Comparison of ENCODE assay signal across 20 cellular contexts in the genomic region with DNA sequence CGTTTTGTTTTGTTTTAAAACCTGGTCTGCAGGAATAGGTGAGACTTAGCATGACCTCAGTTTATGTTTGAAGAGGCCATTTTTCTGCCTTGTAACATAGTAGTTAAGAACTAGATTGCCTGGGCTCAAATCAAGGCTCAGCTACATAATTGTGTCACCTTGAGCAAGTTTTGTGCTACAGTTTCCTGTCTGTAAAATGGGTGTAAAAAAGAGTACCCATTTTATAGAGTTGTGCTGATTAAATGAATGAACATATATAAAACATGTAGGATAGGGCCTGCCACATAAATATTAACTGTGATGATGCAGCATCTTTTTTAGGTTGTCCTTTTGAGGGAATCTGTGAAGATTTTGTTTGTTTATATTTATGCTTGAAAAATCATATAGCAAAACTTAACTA. TPM values are rescaled to one million over a fixed set of nuclear protein-coding genes. Genes with fewer than 3 reads are reported as not detected.
DNase-seq lines count a peak whose midpoint lies in the region; ATAC-seq and TF ChIP-seq lines count a peak whose summit lies in the region.
"Had no signal": no experiment of that assay in that cellular context is flagged by ENCODE, and none has a peak within 500 bp of the region (broad histone marks: within the 10 kb centered on the region; RNA-seq: fewer than 3 reads in every experiment).

No MANE protein-coding gene starts in this region.

- TF ChIP-seq POLR2A in ovary (IDR thresholded peaks at IDR 0.05) = no peak

- H3K4me3 Mint-ChIP-seq in CD8-positive, alpha-beta T cell = peak overlapping the region; percentile 44
- H3K4me3 Mint-ChIP-seq in T-helper 2 cell treated with Interferon-gamma antibody and Interleukin-4, amounts not matched to agents 5 μg/mL and 100 μg/mL, for 36 hours = peak overlapping the region; percentile 21
- H3K4me3 Mint-ChIP-seq in central memory CD8-positive, alpha-beta T cell = peak overlapping the region; percentile 44
- H3K4me3 Mint-ChIP-seq: nephron progenitor cell had no signal

- H3K4me1 Mint-ChIP-seq in CD8-positive, alpha-beta T cell (ENCODE audit: low read depth) = peaks cover 76% of the 10 kb centered on the region
- H3K4me1 Mint-ChIP-seq in T-helper 2 cell treated with Interferon-gamma antibody and Interleukin-4, amounts not matched to agents 5 μg/mL and 100 μg/mL, for 36 hours (ENCODE audit: low read depth) = peaks cover 33% of the 10 kb centered on the region
- H3K4me1 Mint-ChIP-seq in central memory CD8-positive, alpha-beta T cell = peaks cover 39% of the 10 kb centered on the region

- intact Hi-C loops in CD8-positive, alpha-beta T cell (cut with DNase I, micrococcal nuclease) = loop anchor here (5.0 to 10.0 kb wide), 3 partner anchors 235 to 835 kb away; a partner anchor contains a TSS
- intact Hi-C loops in PC-3 (cut with micrococcal nuclease) = loop anchor here (5.0 to 10.0 kb wide), 2 partner anchors 33 to 185 kb away; a partner anchor contains a TSS
- intact Hi-C loops in ovary (cut with DNase I) = loop anchor here in 2 of 4 donors (10.0 kb wide), 3 partner anchors 55 to 835 kb away; a partner anchor contains a TSS
- intact Hi-C loops in dorsolateral prefrontal cortex (cut with DNase I) = loop anchor here (10.0 kb wide), 2 partner anchors 145 to 835 kb away; a partner anchor contains a TSS

- DNase-seq in CD8-positive, alpha-beta T cell = no peak
- no peak for DNase-seq in T-helper 2 cell treated with Interferon-gamma antibody and Interleukin-4, amounts not matched to agents 5 μg/mL and 100 μg/mL, for 36 hours (ENCODE audit: low spot score)
- DNase-seq in central memory CD8-positive, alpha-beta T cell (ENCODE audit: low spot score in 2 of 2) = no peak
- DNase-seq in PC-3 (no peak), ovary (no peak), dorsolateral prefrontal cortex (no peak), GM23248 (no peak)
- DNase-seq: activated CD4-positive, alpha-beta T cell treated with anti-CD3 and anti-CD28 coated beads, Interleukin-2, amount 50 U/mL, for 1 hour; activated effector memory CD4-positive, alpha-beta T cell treated with anti-CD3 and anti-CD28 coated beads, Interleukin-2, amount 50 U/mL, for 16 hours; AML-193; hippocampal formation; KG1; mesendoderm; NCI-H1105 treated with DMSO at 0.1 percent for 48 hours; NCI-H748 treated with DMSO at 0.1 percent for 48 hours; nephron progenitor cell; SK-N-SH; stimulated activated CD8-positive, alpha-beta memory T cell treated with anti-CD3 and anti-CD28 coated beads, Interleukin-4, amount 100 ng/mL, for 48 hours had no signal

- POLR2A ChIA-PET in CD8-positive, alpha-beta T cell (lab: Charles Lee) = interaction anchor here (0.9 kb wide), 1 partner anchor 190 kb away, joined by 3 read pairs; a partner anchor contains a TSS
- POLR2A ChIA-PET in PC-3 (lab: Charles Lee; ENCODE audit: unreplicated experiment) = no interaction called here

- BruUV-seq in PC-3 (replicated peaks; lab: Mats Ljungman, UMichigan) = no TSS peak

- no peaks in the 10 kb centered on the region for H3F3A ChIP-seq in PC-3 (ENCODE audit: low read length, unreplicated experiment)
- H3F3A ChIP-seq in GM23248 (ENCODE audit: insufficient read depth) = peaks cover 26% of the 10 kb centered on the region

- peak overlapping the region in 7 of 11 experiments; percentile 7 to 92 (median 28); a peak in 7 of 22 replicates for H3K4me2 ChIP-seq in BLaER1 treated with 17β-estradiol and CSF1 and Interleukin-3, amounts not matched to agents 10 nM and 100 nM
- H3K4me2 ChIP-seq in PC-3 (ENCODE audit: low read length) (no peak overlapping the region), GM23248 (ENCODE audit: unreplicated experiment) (no peak overlapping the region)
- H3K4me2 ChIP-seq: SK-N-SH had no signal

- H3K4me3 ChIP-seq in BLaER1 treated with 17β-estradiol and CSF1 and Interleukin-3, amounts not matched to agents 10 nM and 100 nM = no peak overlapping the region
- no peak overlapping the region for H3K4me3 ChIP-seq in CD8-positive, alpha-beta T cell (ENCODE audit: low read depth, low read length)
- H3K4me3 ChIP-seq in PC-3 (ENCODE audit: low read length) (no peak overlapping the region), ovary (no peak overlapping the region), dorsolateral prefrontal cortex (no peak overlapping the region), GM23248 (no peak overlapping the region)
- H3K4me3 ChIP-seq: coronary artery had no signal

- in situ Hi-C loops in GM23248 (cut with MboI) = loop anchor here (10.0 kb wide), 1 partner anchor 185 kb away; no protein-coding TSS in a partner anchor

- H3K36me3 ChIP-seq in BLaER1 treated with 17β-estradiol and CSF1 and Interleukin-3, amounts not matched to agents 10 nM and 100 nM = peaks cover 31 to 79% (median 46%) of the 10 kb centered on the region in 11 experiments
- H3K36me3 ChIP-seq in CD8-positive, alpha-beta T cell (ENCODE audit: insufficient read depth, low read length) = peaks cover 4% of the 10 kb centered on the region
- H3K36me3 ChIP-seq in PC-3 (ENCODE audit: low read depth, low read length) = no peaks in the 10 kb centered on the region
- H3K36me3 ChIP-seq in ovary = no peaks in the 10 kb centered on the region
- 0 out of 2 replicates have a peak, but pooled peaks cover 3% of the 10 kb centered on the region for H3K36me3 ChIP-seq in GM23248 (ENCODE audit: low read depth)

- no peak overlapping the region for H2AFZ ChIP-seq in PC-3 (ENCODE audit: low read length)
- no peak overlapping the region for H2AFZ ChIP-seq in GM23248

- H3K4me1 ChIP-seq in BLaER1 treated with 17β-estradiol and CSF1 and Interleukin-3, amounts not matched to agents 10 nM and 100 nM = peaks cover 22 to 85% (median 39%) of the 10 kb centered on the region in 10 experiments
- peaks cover 38% of the 10 kb centered on the region for H3K4me1 ChIP-seq in CD8-positive, alpha-beta T cell (ENCODE audit: insufficient read depth, low read length)
- H3K4me1 ChIP-seq in PC-3 (ENCODE audit: insufficient read depth, low read length) = peaks cover 9% of the 10 kb centered on the region; the same call in 1 of the 2 replicates
- peaks cover 6% of the 10 kb centered on the region for H3K4me1 ChIP-seq in ovary (ENCODE audit: insufficient read depth)
- peaks cover 36% of the 10 kb centered on the region for H3K4me1 ChIP-seq in GM23248 (ENCODE audit: insufficient read depth)

- no peak for TF ChIP-seq EP300 in ovary (IDR thresholded peaks at IDR 0.05)

- H3K27ac Mint-ChIP-seq in CD8-positive, alpha-beta T cell = peak overlapping the region; percentile 49
- peak overlapping the region; percentile 7 for H3K27ac Mint-ChIP-seq in T-helper 2 cell treated with Interferon-gamma antibody and Interleukin-4, amounts not matched to agents 5 μg/mL and 100 μg/mL, for 36 hours
- peak overlapping the region; percentile 29 for H3K27ac Mint-ChIP-seq in central memory CD8-positive, alpha-beta T cell (ENCODE audit: low read depth)
- H3K27ac Mint-ChIP-seq: nephron progenitor cell had no signal

- H3K79me2 ChIP-seq in PC-3 (ENCODE audit: low read length) = peaks cover 100% of the 10 kb centered on the region
- peaks cover 100% of the 10 kb centered on the region for H3K79me2 ChIP-seq in GM23248 (ENCODE audit: insufficient read depth)

- CTCF ChIA-PET in CD8-positive, alpha-beta T cell (lab: Charles Lee) = interaction anchor here (1.5 to 3.2 kb wide), 4 partner anchors 9 to 190 kb away, joined by 6 to 15 read pairs (median 10); no protein-coding TSS in a partner anchor
- CTCF ChIA-PET in PC-3 (lab: Charles Lee) = no interaction called here

- no peaks in the 10 kb centered on the region for H3K27me3 Mint-ChIP-seq in CD8-positive, alpha-beta T cell (ENCODE audit: low read depth)
- H3K27me3 Mint-ChIP-seq in T-helper 2 cell treated with Interferon-gamma antibody and Interleukin-4, amounts not matched to agents 5 μg/mL and 100 μg/mL, for 36 hours (ENCODE audit: low read depth) = no peaks in the 10 kb centered on the region
- H3K27me3 Mint-ChIP-seq in central memory CD8-positive, alpha-beta T cell = no peaks in the 10 kb centered on the region

- WGBS in ovary, 3 donors = 79 to 88% (median 84%) methylated on average over 1 of the region's 1 CpG
- WGBS in GM23248 (ENCODE audit: low coverage in 1 of 2, low lambda C conversion rate in 2 of 2, missing lambda C conversion rate in 2 of 2), 2 experiments = 96 to 100% methylated on average over 1 of the region's 1 CpG

- no peak for ATAC-seq in CD8-positive, alpha-beta T cell
- no peak for ATAC-seq in central memory CD8-positive, alpha-beta T cell (replicated peaks; ENCODE audit: extremely low read depth, poor library complexity, severe bottlenecking)
- no peak for ATAC-seq in PC-3

- peaks cover 38% of the 10 kb centered on the region for H3K36me3 Mint-ChIP-seq in CD8-positive, alpha-beta T cell
- peaks cover 40% of the 10 kb centered on the region for H3K36me3 Mint-ChIP-seq in T-helper 2 cell treated with Interferon-gamma antibody and Interleukin-4, amounts not matched to agents 5 μg/mL and 100 μg/mL, for 36 hours (ENCODE audit: low read depth)
- H3K36me3 Mint-ChIP-seq in central memory CD8-positive, alpha-beta T cell (ENCODE audit: insufficient read depth) = peaks cover 25% of the 10 kb centered on the region

- no peaks in the 10 kb centered on the region for H3K9me2 ChIP-seq in PC-3 (replicated peaks; ENCODE audit: low read length)
- H3K9me2 ChIP-seq in GM23248 (ENCODE audit: insufficient read depth) = no peaks in the 10 kb centered on the region
- H3K9me2 ChIP-seq: SK-N-SH had no signal

- H3K9me3 ChIP-seq in BLaER1 treated with 17β-estradiol and CSF1 and Interleukin-3, amounts not matched to agents 10 nM and 100 nM (replicated peaks in 1 of 11) = 0 out of 22 replicates have a peak, but pooled peaks cover 0 to 4% (median 0%) of the 10 kb centered on the region in 11 experiments
- H3K9me3 ChIP-seq in CD8-positive, alpha-beta T cell (ENCODE audit: low read length) = no peaks in the 10 kb centered on the region
- H3K9me3 ChIP-seq in PC-3 (ENCODE audit: low read length) (no peaks in the 10 kb centered on the region), ovary (no peaks in the 10 kb centered on the region), GM23248 (ENCODE audit: low read depth) (no peaks in the 10 kb centered on the region)
- H3K9me3 ChIP-seq: SK-N-SH had no signal

- no peaks in the 10 kb centered on the region for H3K9me3 Mint-ChIP-seq in CD8-positive, alpha-beta T cell
- H3K9me3 Mint-ChIP-seq in T-helper 2 cell treated with Interferon-gamma antibody and Interleukin-4, amounts not matched to agents 5 μg/mL and 100 μg/mL, for 36 hours = no peaks in the 10 kb centered on the region
- no peaks in the 10 kb centered on the region for H3K9me3 Mint-ChIP-seq in central memory CD8-positive, alpha-beta T cell

- H4K20me1 ChIP-seq in BLaER1 treated with 17β-estradiol and CSF1 and Interleukin-3, amounts not matched to agents 10 nM and 100 nM = peaks cover 88 to 100% (median 100%) of the 10 kb centered on the region in 11 experiments
- H4K20me1 ChIP-seq in PC-3 (ENCODE audit: low read length) = peaks cover 42% of the 10 kb centered on the region
- peaks cover 28% of the 10 kb centered on the region for H4K20me1 ChIP-seq in GM23248 (ENCODE audit: insufficient read depth)

- no peak overlapping the region for H3K27ac ChIP-seq in BLaER1 treated with 17β-estradiol and CSF1 and Interleukin-3, amounts not matched to agents 10 nM and 100 nM
- H3K27ac ChIP-seq in CD8-positive, alpha-beta T cell (ENCODE audit: low read depth, low read length) = no peak overlapping the region
- H3K27ac ChIP-seq in PC-3 (ENCODE audit: low read length) = no peak overlapping the region
- no peak overlapping the region for H3K27ac ChIP-seq in ovary
- H3K27ac ChIP-seq in dorsolateral prefrontal cortex = peak overlapping the region in 3 of 59 donors; percentile 11 to 41 (median 40)
- no peak overlapping the region for H3K27ac ChIP-seq in GM23248
- H3K27ac ChIP-seq: coronary artery had no signal

- no peak for TF ChIP-seq CTCF in CD8-positive, alpha-beta T cell (IDR thresholded peaks at IDR 0.05)
- TF ChIP-seq CTCF in PC-3 (conservative IDR thresholded peaks at IDR 0.05; ENCODE audit: low read depth, low read length) = no peak
- no peak for TF ChIP-seq CTCF in ovary (IDR thresholded peaks at IDR 0.05)
- TF ChIP-seq CTCF in dorsolateral prefrontal cortex (IDR thresholded peaks at IDR 0.05 in 54 of 56, conservative IDR thresholded peaks at IDR 0.05 in 2 of 56; ENCODE audit: low read depth in 1 of 56, partially characterized antibody in 56 of 56) = no peak

- H3K9ac ChIP-seq in BLaER1 treated with 17β-estradiol and CSF1 and Interleukin-3, amounts not matched to agents 10 nM and 100 nM = no peak overlapping the region
- H3K9ac ChIP-seq in PC-3 (ENCODE audit: low read length) (no peak overlapping the region), GM23248 (no peak overlapping the region)
- H3K9ac ChIP-seq: SK-N-SH had no signal

- H3K27me3 ChIP-seq in BLaER1 treated with 17β-estradiol and CSF1 and Interleukin-3, amounts not matched to agents 10 nM and 100 nM = no peaks in the 10 kb centered on the region
- H3K27me3 ChIP-seq in CD8-positive, alpha-beta T cell (ENCODE audit: insufficient read depth, low read length) = no peaks in the 10 kb centered on the region
- no peaks in the 10 kb centered on the region for H3K27me3 ChIP-seq in PC-3 (ENCODE audit: low read length)
- H3K27me3 ChIP-seq in ovary = no peaks in the 10 kb centered on the region
- no peaks in the 10 kb centered on the region for H3K27me3 ChIP-seq in dorsolateral prefrontal cortex
- H3K27me3 ChIP-seq in GM23248 (replicated peaks; ENCODE audit: insufficient read depth) = no peaks in the 10 kb centered on the region

RNA-seq across cellular contexts. Expression of a gene that starts 7.2 kb away (rescaled TPM):
- 100 to 1,000 TPM; 142 to 157 TPM for total RNA-seq in CD8-positive, alpha-beta T cell
- total RNA-seq in PC-3 (2014; rRNA removed) (44.5 and 69.3 TPM in 2 replicates), ovary (100 to 1,000 TPM in 4 of 7 donors, 10 to 100 TPM in 3; 79.6 to 144 (median 102) TPM), dorsolateral prefrontal cortex (100 to 1,000 TPM; 266 to 597 (median 370) TPM)
- polyA plus RNA-seq in ovary (10 to 100 TPM; 26.0 to 88.6 TPM), GM23248 (2016; fragmentation: Nextera tagmentation; extraction: Ambion mirVana) (47.2 and 51.6 TPM in 2 replicates)
- total RNA-seq in GM23248 (2014; rRNA removed; shearing (Covaris generic)) = 41.5 and 55.6 TPM in 2 replicates

Comparison
In these comparisons a context has a peak if more than half of its experiments do, and no peak if none do; other contexts are left out.
1. H3K4me2 ChIP-seq: peak in BLaER1 treated with 17β-estradiol and CSF1 and Interleukin-3, amounts not matched to agents 10 nM and 100 nM (7 of 11); none in PC-3 (single experiment) and GM23248 (single experiment).
2. Peak in every context shown above with its lines, with median percentiles within 50 percentile points of each other: H3K27ac Mint-ChIP-seq and H3K4me3 Mint-ChIP-seq.